ENCODE assay signal across 11 cellular contexts in the genomic region with DNA sequence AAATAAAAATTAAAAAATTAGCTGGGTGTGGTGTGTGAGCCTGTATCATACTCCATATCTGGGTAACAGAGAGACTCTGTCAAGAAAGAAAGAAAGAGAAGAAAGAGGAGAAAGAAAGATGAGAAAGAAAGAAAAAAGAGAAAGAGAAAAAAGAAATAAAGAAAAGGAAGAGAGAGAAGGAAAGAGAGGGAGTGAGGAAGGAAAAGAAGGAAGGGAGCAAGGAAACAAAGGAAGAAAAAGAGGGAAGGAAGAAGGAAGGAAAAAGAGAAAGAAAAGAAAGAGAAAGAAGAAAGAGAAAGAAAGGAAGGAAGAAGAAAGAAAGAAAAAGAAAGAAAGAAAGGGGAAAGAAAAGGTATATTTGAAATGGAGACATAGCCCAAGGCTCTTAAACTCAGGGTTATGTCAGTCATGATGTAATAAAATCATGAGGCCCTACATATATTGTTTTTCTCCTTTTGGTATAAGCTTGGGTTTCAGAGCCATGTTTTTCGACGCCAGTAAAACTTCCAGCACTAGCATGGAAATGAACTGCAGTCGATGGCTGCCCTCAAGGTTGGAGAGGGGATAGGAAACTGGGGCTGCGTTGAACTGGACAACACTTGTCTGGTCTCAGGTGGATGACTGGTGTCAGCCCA. TPM values are rescaled to one million over a fixed set of nuclear protein-coding genes. Genes with fewer than 3 reads are reported as not detected.
A peak's percentile ranks its signal among the peaks of the same experiment; 100 is the strongest.
DNase-seq lines count a peak whose midpoint lies in the region; TF ChIP-seq lines count a peak whose summit lies in the region.
"Had no signal": no experiment of that assay in that cellular context is flagged by ENCODE, and none has a peak within 500 bp of the region (broad histone marks: within the 10 kb centered on the region; RNA-seq: fewer than 3 reads in every experiment).

No MANE protein-coding gene starts in this region.

- H3K79me2 ChIP-seq in MM.1S (ENCODE audit: low read length) = no peaks in the 10 kb centered on the region

- no peak overlapping the region for H2AK5ac ChIP-seq in neuronal stem cell (ENCODE audit: low read depth, low read length)

- H3K23ac ChIP-seq in neuronal stem cell (ENCODE audit: low read depth, low read length, poor library complexity) = peak overlapping the region; percentile 27

- no peak overlapping the region for H4K8ac ChIP-seq in neuronal stem cell (ENCODE audit: low read depth, low read length)

- no peak overlapping the region for H3K4ac ChIP-seq in neuronal stem cell (ENCODE audit: low read length)

- POLR2A ChIA-PET in activated CD4-positive, alpha-beta memory T cell treated with anti-CD3 and anti-CD28 coated beads for 36 hours (lab: Charles Lee) = no interaction called here
- POLR2A ChIA-PET in activated CD4-positive, alpha-beta memory T cell treated with anti-CD3 and anti-CD28 coated beads, Interleukin-2, amount 10 ng/mL, durations not matched to agents 7 days and 5 days (lab: Charles Lee) = no interaction called here

- TF ChIP-seq POLR2A in Peyer's patch (IDR thresholded peaks at IDR 0.05) = no peak

- no peak overlapping the region for H3K14ac ChIP-seq in neuronal stem cell (ENCODE audit: low read length)

- peak overlapping the region; percentile 59 for H3K27ac Mint-ChIP-seq in activated CD4-positive, alpha-beta memory T cell treated with anti-CD3 and anti-CD28 coated beads for 36 hours
- no peak overlapping the region for H3K27ac Mint-ChIP-seq in activated CD4-positive, alpha-beta memory T cell treated with anti-CD3 and anti-CD28 coated beads, Interleukin-2, amount 10 ng/mL, durations not matched to agents 7 days and 5 days
- H3K27ac Mint-ChIP-seq in brain = peak overlapping the region in 3 of 5 experiments; percentile 92 to 96 (median 96)

- H3K36me3 Mint-ChIP-seq in activated CD4-positive, alpha-beta memory T cell treated with anti-CD3 and anti-CD28 coated beads for 36 hours = no peaks in the 10 kb centered on the region
- H3K36me3 Mint-ChIP-seq in activated CD4-positive, alpha-beta memory T cell treated with anti-CD3 and anti-CD28 coated beads, Interleukin-2, amount 10 ng/mL, durations not matched to agents 7 days and 5 days (ENCODE audit: low read depth) = no peaks in the 10 kb centered on the region
- H3K36me3 Mint-ChIP-seq in brain = no peaks in the 10 kb centered on the region

- H3K4me1 ChIP-seq in MM.1S (ENCODE audit: low read length) = no peaks in the 10 kb centered on the region
- peaks cover 0 to 5% of the 10 kb centered on the region in 2 donors for H3K4me1 ChIP-seq in neuronal stem cell (ENCODE audit: control insufficient read depth in 2 of 2, insufficient read depth in 1 of 2, low read depth in 1 of 2, low read length in 2 of 2)
- no peaks in the 10 kb centered on the region for H3K4me1 ChIP-seq in Peyer's patch

- H3K9me3 ChIP-seq in MM.1S (replicated peaks; ENCODE audit: insufficient read depth, low read length) (no peaks in the 10 kb centered on the region), neuronal stem cell (replicated peaks in 1 of 2; ENCODE audit: control insufficient read depth in 2 of 2, insufficient read depth in 1 of 2, low read depth in 1 of 2, low read length in 2 of 2) (no peaks in the 10 kb centered on the region), Peyer's patch (no peaks in the 10 kb centered on the region)

- H2BK15ac ChIP-seq in neuronal stem cell (ENCODE audit: low read length) = no peak overlapping the region

- no peak overlapping the region for H3K27ac ChIP-seq in MM.1S (ENCODE audit: low read length)
- H3K27ac ChIP-seq in neuronal stem cell (replicated peaks; ENCODE audit: low read length) = no peak overlapping the region
- H3K27ac ChIP-seq in substantia nigra (ENCODE audit: low read depth, low read length, poor library complexity, severe bottlenecking) = no peak overlapping the region
- H3K27ac ChIP-seq in Peyer's patch = no peak overlapping the region

- no peak overlapping the region for H2BK5ac ChIP-seq in neuronal stem cell (ENCODE audit: low read length)

- H3K27me3 ChIP-seq in MM.1S (replicated peaks; ENCODE audit: insufficient read depth, low read length) (no peaks in the 10 kb centered on the region), neuronal stem cell (ENCODE audit: control insufficient read depth in 3 of 3, insufficient read depth in 3 of 3, low read depth in 1 of 3, low read length in 3 of 3) (peaks cover 0 to 11% (median 0%) of the 10 kb centered on the region in 3 experiments), Peyer's patch (no peaks in the 10 kb centered on the region)

- H3K4me2 ChIP-seq in MM.1S (ENCODE audit: low read depth, low read length) (no peak overlapping the region), neuronal stem cell (ENCODE audit: insufficient read depth, low read length, poor library complexity, severe bottlenecking) (no peak overlapping the region)

- H3K4me3 Mint-ChIP-seq in activated CD4-positive, alpha-beta memory T cell treated with anti-CD3 and anti-CD28 coated beads for 36 hours = no peak overlapping the region
- no peak overlapping the region for H3K4me3 Mint-ChIP-seq in activated CD4-positive, alpha-beta memory T cell treated with anti-CD3 and anti-CD28 coated beads, Interleukin-2, amount 10 ng/mL, durations not matched to agents 7 days and 5 days
- H3K4me3 Mint-ChIP-seq in brain = no peak overlapping the region

- intact Hi-C loops in activated CD4-positive, alpha-beta memory T cell treated with anti-CD3 and anti-CD28 coated beads for 36 hours (cut with micrococcal nuclease) = loop anchor here (1.0 to 5.0 kb wide), 4 partner anchors 39 to 503 kb away; a partner anchor contains a TSS

- H3K4me1 Mint-ChIP-seq in activated CD4-positive, alpha-beta memory T cell treated with anti-CD3 and anti-CD28 coated beads for 36 hours (ENCODE audit: low read depth) = peaks cover 3% of the 10 kb centered on the region
- peaks cover 8% of the 10 kb centered on the region for H3K4me1 Mint-ChIP-seq in activated CD4-positive, alpha-beta memory T cell treated with anti-CD3 and anti-CD28 coated beads, Interleukin-2, amount 10 ng/mL, durations not matched to agents 7 days and 5 days
- H3K4me1 Mint-ChIP-seq in brain = peaks cover 20% of the 10 kb centered on the region

- peaks cover 5% of the 10 kb centered on the region for H3K27me3 Mint-ChIP-seq in activated CD4-positive, alpha-beta memory T cell treated with anti-CD3 and anti-CD28 coated beads for 36 hours
- H3K27me3 Mint-ChIP-seq in activated CD4-positive, alpha-beta memory T cell treated with anti-CD3 and anti-CD28 coated beads, Interleukin-2, amount 10 ng/mL, durations not matched to agents 7 days and 5 days = peaks cover 18% of the 10 kb centered on the region
- H3K27me3 Mint-ChIP-seq in brain = peaks cover 4% of the 10 kb centered on the region

- H3K4me3 ChIP-seq in MM.1S (ENCODE audit: low read length) = no peak overlapping the region
- H3K4me3 ChIP-seq in neuronal stem cell (ENCODE audit: low read length in 2 of 2) = no peak overlapping the region
- H3K4me3 ChIP-seq in Peyer's patch = no peak overlapping the region

- H3K79me1 ChIP-seq in neuronal stem cell (ENCODE audit: low read depth, low read length) = no peaks in the 10 kb centered on the region

- DNase-seq in activated CD4-positive, alpha-beta memory T cell treated with anti-CD3 and anti-CD28 coated beads for 36 hours = no peak
- no peak for DNase-seq in activated CD4-positive, alpha-beta memory T cell treated with anti-CD3 and anti-CD28 coated beads, Interleukin-2, amount 10 ng/mL, durations not matched to agents 7 days and 5 days
- DNase-seq in MM.1S (no peak), neuronal stem cell (ENCODE audit: low spot score) (no peak), substantia nigra (lab: John Stamatoyannopoulos, UW) (no peak), Peyer's patch (no peak), D341Med (ENCODE audit: low spot score) (no peak)

- H4K20me1 ChIP-seq in MM.1S (ENCODE audit: insufficient read depth, low read length) = no peaks in the 10 kb centered on the region

- H3K36me3 ChIP-seq in MM.1S (replicated peaks; ENCODE audit: insufficient read depth, low read length) (no peaks in the 10 kb centered on the region), neuronal stem cell (replicated peaks in 1 of 2; ENCODE audit: control insufficient read depth in 2 of 2, insufficient read depth in 2 of 2, low read length in 2 of 2) (no peaks in the 10 kb centered on the region), Peyer's patch (no peaks in the 10 kb centered on the region)

- H3K9ac ChIP-seq in MM.1S (ENCODE audit: low read length) (no peak overlapping the region), neuronal stem cell (ENCODE audit: low read depth, low read length, poor library complexity) (no peak overlapping the region)

- H3K9me2 ChIP-seq in MM.1S (replicated peaks; ENCODE audit: insufficient read depth, low read length) = no peaks in the 10 kb centered on the region

- H2BK120ac ChIP-seq in neuronal stem cell (ENCODE audit: low read depth, low read length) = no peak overlapping the region

- CTCF ChIA-PET in activated CD4-positive, alpha-beta memory T cell treated with anti-CD3 and anti-CD28 coated beads for 36 hours (lab: Charles Lee) = interaction anchor here (1.0 to 5.9 kb wide), 6 partner anchors 231 to 284 kb away, joined by 3 to 61 read pairs (median 12); a partner anchor contains a TSS
- CTCF ChIA-PET in activated CD4-positive, alpha-beta memory T cell treated with anti-CD3 and anti-CD28 coated beads, Interleukin-2, amount 10 ng/mL, durations not matched to agents 7 days and 5 days (lab: Charles Lee) = interaction anchor here (0.6 to 5.2 kb wide), 6 partner anchors 39 to 287 kb away, joined by 3 to 37 read pairs (median 11); a partner anchor contains a TSS

- no CpG with 5 or more reads among the region's 4 CpGs for WGBS in neuronal stem cell (ENCODE audit: extremely low coverage in 2 of 2, insufficient read length in 2 of 2, insufficient replicate concordance in 1 of 2), 2 donors

- no peak overlapping the region for H3K18ac ChIP-seq in neuronal stem cell (ENCODE audit: low read length)

- H2AFZ ChIP-seq in MM.1S (ENCODE audit: low read length) (peak overlapping the region; percentile 77; the same call in 1 of the 2 replicates), neuronal stem cell (ENCODE audit: low read length) (peak overlapping the region; percentile 84)

- no peak for TF ChIP-seq CTCF in MM.1S (IDR thresholded peaks at IDR 0.05; ENCODE audit: low read length)
- no peak for TF ChIP-seq CTCF in brain (conservative IDR thresholded peaks at IDR 0.05)
- TF ChIP-seq CTCF in Peyer's patch (IDR thresholded peaks at IDR 0.05) = no peak

- no peaks in the 10 kb centered on the region for H3K9me3 Mint-ChIP-seq in activated CD4-positive, alpha-beta memory T cell treated with anti-CD3 and anti-CD28 coated beads for 36 hours
- no peaks in the 10 kb centered on the region for H3K9me3 Mint-ChIP-seq in activated CD4-positive, alpha-beta memory T cell treated with anti-CD3 and anti-CD28 coated beads, Interleukin-2, amount 10 ng/mL, durations not matched to agents 7 days and 5 days
- H3K9me3 Mint-ChIP-seq in brain = peaks cover 0 to 12% (median 4%) of the 10 kb centered on the region in 5 experiments

- H2BK12ac ChIP-seq in neuronal stem cell (ENCODE audit: low read length) = no peak overlapping the region

- no peak overlapping the region for H4K91ac ChIP-seq in neuronal stem cell (ENCODE audit: low read depth, low read length, poor library complexity)

- no peaks in the 10 kb centered on the region for H3F3A ChIP-seq in MM.1S (ENCODE audit: insufficient read depth, low read length)

RNA-seq across cellular contexts. Expression of a gene that starts 38.0 kb away (rescaled TPM):
- 100 to 1,000 TPM; 104 to 106 TPM for total RNA-seq in activated CD4-positive, alpha-beta memory T cell treated with anti-CD3 and anti-CD28 coated beads for 36 hours
- total RNA-seq in activated CD4-positive, alpha-beta memory T cell treated with anti-CD3 and anti-CD28 coated beads, Interleukin-2, amount 10 ng/mL, durations not matched to agents 7 days and 5 days = 10 to 100 TPM; 74.9 to 75.1 TPM
- polyA plus RNA-seq in brain (ENCODE audit: insufficient read depth, low read depth, low replicate concordance) = 15.1 TPM
- 0.78 TPM for polyA plus RNA-seq in neuronal stem cell (2013, experiment 1 of 2)
- 0.76 TPM for polyA plus RNA-seq in neuronal stem cell (2013, experiment 2 of 2)
- total RNA-seq in Peyer's patch = 100 to 1,000 TPM in 1 of 4 donors, 10 to 100 TPM in 2, 1 to 10 TPM in 1; 6.1 to 135 (median 32.0) TPM

RNA-seq across cellular contexts. Expression of a gene that starts 53.8 kb away (rescaled TPM):
- total RNA-seq in activated CD4-positive, alpha-beta memory T cell treated with anti-CD3 and anti-CD28 coated beads for 36 hours = not detected
- not detected for total RNA-seq in activated CD4-positive, alpha-beta memory T cell treated with anti-CD3 and anti-CD28 coated beads, Interleukin-2, amount 10 ng/mL, durations not matched to agents 7 days and 5 days
- not detected for polyA plus RNA-seq in brain (ENCODE audit: insufficient read depth, low read depth, low replicate concordance)
- polyA plus RNA-seq in neuronal stem cell (2013, experiment 1 of 2) = 0.07 TPM
- not detected for polyA plus RNA-seq in neuronal stem cell (2013, experiment 2 of 2)
- not detected for total RNA-seq in Peyer's patch
- total RNA-seq: esophagus mucosa, lung microvascular endothelial cell, ureter had no signal
